ENCODE assay signal across 17 cellular contexts in the genomic region with DNA sequence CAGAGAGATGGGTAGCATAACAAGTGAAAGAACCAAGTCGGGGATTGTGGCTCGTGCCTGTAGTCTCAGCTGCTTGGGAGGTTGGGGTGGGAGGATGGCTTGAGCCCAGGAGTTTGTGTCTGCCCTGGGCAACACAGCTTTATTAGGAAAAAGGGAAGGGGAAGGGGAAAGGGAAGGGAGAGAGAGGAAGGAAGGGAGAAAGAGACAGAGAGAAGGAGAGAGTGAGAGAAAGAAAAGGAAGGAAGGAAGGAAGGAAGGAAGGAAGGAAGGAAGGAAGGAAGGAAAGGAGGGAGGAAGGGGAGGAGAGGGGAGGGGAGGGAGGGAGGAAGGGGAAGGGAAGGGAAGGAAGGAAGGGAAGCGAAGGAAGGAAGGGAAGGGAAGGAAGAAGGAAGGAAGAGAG. TPM values are rescaled to one million over a fixed set of nuclear protein-coding genes. Genes with fewer than 3 reads are reported as not detected.
DNase-seq lines count a peak whose midpoint lies in the region; ATAC-seq and TF ChIP-seq lines count a peak whose summit lies in the region.
"Had no signal": no experiment of that assay in that cellular context is flagged by ENCODE, and none has a peak within 500 bp of the region (broad histone marks: within the 10 kb centered on the region; RNA-seq: fewer than 3 reads in every experiment).

No MANE protein-coding gene starts in this region.

- intact Hi-C loops in IMR-90 (cut with micrococcal nuclease) (no loop called here), posterior vena cava (cut with DNase I) (no loop called here)

- H3K79me1 ChIP-seq in IMR-90 (ENCODE audit: low read depth in 1 of 2, low read length in 2 of 2): peaks cover 0 to 4% of the 10 kb centered on the region in 2 experiments; a peak in 2 of 4 replicates

- no peak for TF ChIP-seq POLR2A in IMR-90 (IDR thresholded peaks at IDR 0.05; ENCODE audit: low read depth, low read length)

- no peak overlapping the region for H4K5ac ChIP-seq in IMR-90 (ENCODE audit: low read depth, low read length)

- H2AFZ ChIP-seq in GM23338 (no peak overlapping the region), IMR-90 (replicated peaks; ENCODE audit: low read length, poor library complexity) (no peak overlapping the region)
- H2AFZ ChIP-seq: GM23248 had no signal

- no peak overlapping the region for H4K8ac ChIP-seq in IMR-90 (ENCODE audit: low read depth in 2 of 2, low read length in 2 of 2)

- no peaks in the 10 kb centered on the region; the same call in 1 of the 2 replicates for H4K20me1 ChIP-seq in GM23338 (replicated peaks; ENCODE audit: insufficient read depth)
- no peaks in the 10 kb centered on the region for H4K20me1 ChIP-seq in IMR-90 (ENCODE audit: insufficient read depth, low read length)

- H2BK20ac ChIP-seq in IMR-90 (ENCODE audit: low read depth, low read length): no peak overlapping the region

- no peak overlapping the region for H3K27ac Mint-ChIP-seq in GM23338
- H3K27ac Mint-ChIP-seq: B cell; CD4-positive, CD25-positive, alpha-beta regulatory T cell; CD8-positive, alpha-beta T cell had no signal

- H3K9ac ChIP-seq in IMR-90 (ENCODE audit: low read depth, low read length): no peak overlapping the region
- H3K9ac ChIP-seq: BLaER1, GM23248 had no signal

- H3K4me1 ChIP-seq in GM23338 (ENCODE audit: insufficient read depth) (no peaks in the 10 kb centered on the region), IMR-90 (ENCODE audit: control insufficient read depth, insufficient read depth, low read length) (0 out of 2 replicates have a peak, but pooled peaks cover 2% of the 10 kb centered on the region)
- H3K4me1 ChIP-seq: Caco-2, HAP-1 had no signal

- H3K36me3 Mint-ChIP-seq in GM23338 (ENCODE audit: low read depth): 0 out of 3 replicates have a peak, but pooled peaks cover 3% of the 10 kb centered on the region

- no peak overlapping the region for H2AK9ac ChIP-seq in IMR-90 (replicated peaks; ENCODE audit: low read depth, low read length, poor library complexity)

- H2AK5ac ChIP-seq in IMR-90 (ENCODE audit: low read depth, low read length): peak overlapping the region; percentile 68; the same call in 1 of the 2 replicates

- no peaks in the 10 kb centered on the region for H3K27me3 ChIP-seq in GM23338 (ENCODE audit: insufficient read depth)
- no peaks in the 10 kb centered on the region for H3K27me3 ChIP-seq in IMR-90 (ENCODE audit: control insufficient read depth, insufficient read depth, low read length)

- H3K27me3 Mint-ChIP-seq in GM23338 (ENCODE audit: insufficient read depth, low read depth, poor library complexity): no peaks in the 10 kb centered on the region
- H3K27me3 Mint-ChIP-seq: B cell; CD4-positive, CD25-positive, alpha-beta regulatory T cell had no signal

- H3K36me3 ChIP-seq in GM23338 (ENCODE audit: insufficient read depth) (no peaks in the 10 kb centered on the region), IMR-90 (ENCODE audit: control insufficient read depth, insufficient read depth, low read length) (peaks cover 1% of the 10 kb centered on the region; the same call in 1 of the 2 replicates)

- H3K56ac ChIP-seq in IMR-90 (ENCODE audit: extremely low read depth, insufficient read depth, low read length): no peak overlapping the region

- H3K4me2 ChIP-seq in GM23338 (no peak overlapping the region), IMR-90 (ENCODE audit: low read depth, low read length) (no peak overlapping the region)
- H3K4me2 ChIP-seq: BLaER1 had no signal

- TF ChIP-seq CTCF in GM23338 (conservative IDR thresholded peaks at IDR 0.05; ENCODE audit: low read depth in 2 of 2) (no peak), IMR-90 (conservative IDR thresholded peaks at IDR 0.05; ENCODE audit: low read depth, low read length) (no peak)

- H3K27ac ChIP-seq in GM23338 (ENCODE audit: low read depth): no peak overlapping the region
- no peak overlapping the region for H3K27ac ChIP-seq in IMR-90 (ENCODE audit: insufficient read depth, low read length)
- H3K27ac ChIP-seq: 22Rv1, BLaER1, C4-2B, GM23248 had no signal

- WGBS in IMR-90 (ENCODE audit: extremely low coverage in 2 of 2, insufficient read length in 1 of 2), 2 experiments: 94% methylated on average over 1 of the region's 3 CpGs; no CpG with 5 or more reads in 1 of the 2 experiments

- H3K4me3 Mint-ChIP-seq in GM23338: no peak overlapping the region
- H3K4me3 Mint-ChIP-seq: B cell; CD4-positive, CD25-positive, alpha-beta regulatory T cell; CD8-positive, alpha-beta T cell had no signal

- no peaks in the 10 kb centered on the region for H3F3A ChIP-seq in GM23338 (replicated peaks; ENCODE audit: low read depth)

- H3K4me1 Mint-ChIP-seq in GM23338: peaks cover 7% of the 10 kb centered on the region; the same call in 2 of the 3 replicates
- H3K4me1 Mint-ChIP-seq: B cell had no signal

- H3K4me3 ChIP-seq in GM23338 (no peak overlapping the region), IMR-90 (ENCODE audit: insufficient read depth, low read depth, low read length) (no peak overlapping the region)
- H3K4me3 ChIP-seq: BLaER1, GM23248, HAP-1 had no signal

- in situ Hi-C loops in IMR-90 (cut with MboI; ENCODE audit: low sequenced_read_pairs): no loop called here

- no peak overlapping the region for H2BK120ac ChIP-seq in IMR-90 (ENCODE audit: low read depth, low read length)

- H3K9me1 ChIP-seq in IMR-90 (ENCODE audit: insufficient read depth, low read length): peaks cover 6% of the 10 kb centered on the region

- POLR2A ChIA-PET in IMR-90 (lab: Charles Lee; ENCODE audit: unreplicated experiment): interaction anchor here (1.1 kb wide), 1 partner anchor 17 kb away, joined by 3 read pairs; no protein-coding TSS in a partner anchor

- CTCF ChIA-PET in IMR-90 (lab: Yijun Ruan, JAX): interaction anchor here (0.5 kb wide), 1 partner anchor 16 kb away, joined by 3 read pairs; no protein-coding TSS in a partner anchor

- peak; percentile 45; the same call in 2 of the 3 replicates for ATAC-seq in GM23338
- no peak for ATAC-seq in IMR-90 (ENCODE audit: low read depth)
- ATAC-seq: CD8-positive, alpha-beta T cell had no signal

- no peak overlapping the region for H3K23ac ChIP-seq in IMR-90 (ENCODE audit: low read depth, low read length)

- no peak overlapping the region for H3K14ac ChIP-seq in IMR-90 (replicated peaks; ENCODE audit: low read depth, low read length)

- H3K9me2 ChIP-seq in GM23338 (ENCODE audit: insufficient read depth): no peaks in the 10 kb centered on the region

- no peak overlapping the region for H3K18ac ChIP-seq in IMR-90 (ENCODE audit: low read depth, low read length)

- H3K4ac ChIP-seq in IMR-90 (ENCODE audit: low read depth, low read length): no peak overlapping the region

- H4K91ac ChIP-seq in IMR-90 (ENCODE audit: insufficient read depth, low read depth, low read length): no peak overlapping the region

- H3K9me3 ChIP-seq in IMR-90 (ENCODE audit: control insufficient read depth, insufficient read depth, low read length): no peaks in the 10 kb centered on the region
- H3K9me3 ChIP-seq: BLaER1, Caco-2, HAP-1 had no signal

- no peaks in the 10 kb centered on the region for H3K79me2 ChIP-seq in GM23338 (replicated peaks; ENCODE audit: insufficient read depth)

- H2BK15ac ChIP-seq in IMR-90 (ENCODE audit: low read depth, low read length): no peak overlapping the region; the same call in 2 of the 3 replicates

- no peak overlapping the region for H2BK5ac ChIP-seq in IMR-90 (ENCODE audit: low read depth, low read length, poor library complexity, severe bottlenecking)

- no peak for TF ChIP-seq RAD21 in IMR-90 (IDR thresholded peaks at IDR 0.05; ENCODE audit: low read length)

- no TSS peak for BruUV-seq in IMR-90 (replicated peaks; lab: Mats Ljungman, UMichigan)

- H3K9me3 Mint-ChIP-seq in GM23338: no peaks in the 10 kb centered on the region
- H3K9me3 Mint-ChIP-seq: CD4-positive, CD25-positive, alpha-beta regulatory T cell; CD8-positive, alpha-beta T cell had no signal

- DNase-seq in GM23338 (ENCODE audit: low spot score) (no peak), IMR-90 (no peak), posterior vena cava (ENCODE audit: low spot score) (peak; percentile 56), DMS153 (lab: John Stamatoyannopoulos, UW) (no peak), putamen (ENCODE audit: low spot score) (no peak), DMS79 treated with DMSO at 0.1 percent for 48 hours (lab: John Stamatoyannopoulos, UW) (no peak)
- DNase-seq: Caco-2; CD4-positive, CD25-positive, alpha-beta regulatory T cell; CD8-positive, alpha-beta T cell; DMS79; GF-D8; GM23248 had no signal

- dilution Hi-C loops in IMR-90 (cut with HindIII; ENCODE audit: low sequenced_read_pairs, unreplicated experiment): no loop called here

TF ChIP-seq in GM23338, 12 proteins besides CTCF, POLR2A, EP300 and RAD21 (continues in another document):
- TF ChIP-seq EZH2 (IDR thresholded peaks at IDR 0.05; ENCODE audit: low read depth, unreplicated experiment) (no peak), STAT1 (IDR thresholded peaks at IDR 0.05; ENCODE audit: unreplicated experiment) (no peak), ZNF114 (CRISPR knock-in tag; IDR thresholded peaks at IDR 0.05) (no peak)

TF ChIP-seq in IMR-90, 13 proteins besides CTCF, POLR2A, EP300 and RAD21 (continues in another document):
- TF ChIP-seq RCOR1 (IDR thresholded peaks at IDR 0.05; ENCODE audit: insufficient replicate concordance, low read length) (no peak), MAFK (IDR thresholded peaks at IDR 0.05; ENCODE audit: low read depth, low read length) (no peak), FOS (IDR thresholded peaks at IDR 0.05; ENCODE audit: low read depth, low read length) (no peak), CEBPB (IDR thresholded peaks at IDR 0.05; ENCODE audit: low read depth, low read length) (no peak), CHD1 (IDR thresholded peaks at IDR 0.05; ENCODE audit: low read depth, low read length) (no peak), RFX5 (IDR thresholded peaks at IDR 0.05; ENCODE audit: low read depth, low read length) (no peak), BHLHE40 (IDR thresholded peaks at IDR 0.05; ENCODE audit: low read depth, low read length) (no peak)
- TF ChIP-seq, protein P1, sequence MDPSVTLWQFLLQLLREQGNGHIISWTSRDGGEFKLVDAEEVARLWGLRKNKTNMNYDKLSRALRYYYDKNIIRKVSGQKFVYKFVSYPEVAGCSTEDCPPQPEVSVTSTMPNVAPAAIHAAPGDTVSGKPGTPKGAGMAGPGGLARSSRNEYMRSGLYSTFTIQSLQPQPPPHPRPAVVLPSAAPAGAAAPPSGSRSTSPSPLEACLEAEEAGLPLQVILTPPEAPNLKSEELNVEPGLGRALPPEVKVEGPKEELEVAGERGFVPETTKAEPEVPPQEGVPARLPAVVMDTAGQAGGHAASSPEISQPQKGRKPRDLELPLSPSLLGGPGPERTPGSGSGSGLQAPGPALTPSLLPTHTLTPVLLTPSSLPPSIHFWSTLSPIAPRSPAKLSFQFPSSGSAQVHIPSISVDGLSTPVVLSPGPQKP (IDR thresholded peaks at IDR 0.05; ENCODE audit: borderline replicate concordance, low read depth, low read length): no peak

RNA-seq across cellular contexts. Expression of a gene that starts 33.3 kb away (rescaled TPM):
- total RNA-seq in GM23338 (2014; rRNA removed; shearing (Covaris generic)): 300 and 312 TPM in 2 replicates
- polyA plus RNA-seq in GM23338 (2016; fragmentation: Nextera tagmentation; extraction: Ambion mirVana) (139 and 149 TPM in 2 replicates), IMR-90 (2012; rRNA removed) (49.8 and 52.2 TPM in 2 replicates)
- total RNA-seq in IMR-90 (2012; rRNA removed) (35.3 and 38.6 TPM in 2 replicates), posterior vena cava (10 to 100 TPM; 15.8 to 25.9 TPM)
- polyA plus RNA-seq in IMR-90 (2012; cell fraction: cytosol; rRNA removed): 35.9 and 108 TPM in 2 replicates
- polyA plus RNA-seq in IMR-90 (2012; cell fraction: nucleus; rRNA removed; ENCODE audit: low replicate concordance): 35.8 and 72.9 TPM in 2 replicates
